ENCODE assay signal across 19 cellular contexts in the genomic region with DNA sequence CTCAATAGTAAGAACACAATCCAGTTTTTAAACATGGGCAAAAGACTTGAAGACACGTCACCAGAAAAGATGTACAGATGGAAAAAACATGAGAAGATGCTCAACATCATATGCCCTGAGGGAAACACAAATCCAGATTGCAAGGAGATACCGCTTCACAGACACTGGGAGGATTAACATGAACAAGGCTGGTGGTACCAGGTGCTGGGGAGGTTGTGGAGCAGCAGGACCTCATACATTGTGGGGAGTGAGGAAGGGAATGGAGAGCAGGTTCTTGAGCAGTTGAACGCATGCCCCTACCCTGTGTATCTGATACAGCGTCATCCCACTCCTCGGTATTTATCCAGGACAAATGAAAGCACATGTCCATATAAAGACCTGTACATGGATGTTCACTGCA.
DNase-seq lines count a peak whose midpoint lies in the region; ATAC-seq and TF ChIP-seq lines count a peak whose summit lies in the region.
"Had no signal": no experiment of that assay in that cellular context is flagged by ENCODE, and none has a peak within 500 bp of the region (broad histone marks: within the 10 kb centered on the region; RNA-seq: fewer than 3 reads in every experiment).

No MANE protein-coding gene starts in this region.

- H3K36me3 ChIP-seq in right atrium auricular region (no peaks in the 10 kb centered on the region), mesenchymal stem cell (ENCODE audit: control insufficient read depth in 1 of 2, insufficient read depth in 2 of 2, low read depth in 1 of 2, low read length in 2 of 2) (no peaks in the 10 kb centered on the region), lower lobe of right lung (no peaks in the 10 kb centered on the region)
- H3K36me3 ChIP-seq: BLaER1 treated with 17β-estradiol and CSF1 and Interleukin-3, amounts not matched to agents 10 nM and 100 nM had no signal

- DNase-seq in right atrium auricular region (ENCODE audit: low spot score) (peak; percentile 16), Right ventricle myocardium inferior (ENCODE audit: missing footprints) (no peak), mesenchymal stem cell (no peak), kidney glomerular epithelial cell (lab: John Stamatoyannopoulos, UW) (no peak), lower lobe of right lung (no peak)
- DNase-seq: AML-193; Caco-2; Calu3; CD4-positive, alpha-beta T cell; CD8-positive, alpha-beta T cell; DMS79; DND-41; EL; GDM1 had no signal

- H3K79me1 ChIP-seq in mesenchymal stem cell (replicated peaks; ENCODE audit: low read length, poor library complexity, severe bottlenecking), result no peaks in the 10 kb centered on the region

- H3K4me3 ChIP-seq in right atrium auricular region (no peak overlapping the region), mesenchymal stem cell (ENCODE audit: insufficient read depth in 1 of 2, low read depth in 1 of 2, low read length in 2 of 2) (no peak overlapping the region), lower lobe of right lung (no peak overlapping the region)
- H3K4me3 ChIP-seq: A549; BLaER1 treated with 17β-estradiol and CSF1 and Interleukin-3, amounts not matched to agents 10 nM and 100 nM; GM12878 had no signal

- H3K9ac ChIP-seq in mesenchymal stem cell (ENCODE audit: low read length), result no peak overlapping the region
- H3K9ac ChIP-seq: BLaER1 treated with 17β-estradiol and CSF1 and Interleukin-3, amounts not matched to agents 10 nM and 100 nM had no signal

- H3K9me3 ChIP-seq in right atrium auricular region (peaks cover 0 to 8% of the 10 kb centered on the region in 2 donors), mesenchymal stem cell (ENCODE audit: control insufficient read depth, low read length) (no peaks in the 10 kb centered on the region), lower lobe of right lung (peaks cover 4% of the 10 kb centered on the region)

- no peak overlapping the region for H2BK12ac ChIP-seq in mesenchymal stem cell (ENCODE audit: low read length in 2 of 2)

- H3K4ac ChIP-seq in mesenchymal stem cell (ENCODE audit: low read depth in 1 of 2, low read length in 2 of 2), result no peak overlapping the region

- H3K14ac ChIP-seq in mesenchymal stem cell (ENCODE audit: low read length in 2 of 2), result no peak overlapping the region

- no peak overlapping the region for H3K18ac ChIP-seq in mesenchymal stem cell (ENCODE audit: low read depth in 1 of 2, low read length in 2 of 2)

- intact Hi-C loops in Right ventricle myocardium inferior (cut with DNase I) (no loop called here), lower lobe of right lung (cut with DNase I) (no loop called here)

- H4K8ac ChIP-seq in mesenchymal stem cell (ENCODE audit: low read length), result peak overlapping the region; percentile 72

- no peak overlapping the region for H2AK5ac ChIP-seq in mesenchymal stem cell (ENCODE audit: low read length, severe bottlenecking)

- 89% methylated on average over 5 of the region's 5 CpGs for WGBS in mesenchymal stem cell

- no peak overlapping the region for H2AFZ ChIP-seq in mesenchymal stem cell (ENCODE audit: low read depth, low read length)

- H4K91ac ChIP-seq in mesenchymal stem cell (ENCODE audit: low read length), result no peak overlapping the region

- H2BK5ac ChIP-seq in mesenchymal stem cell (ENCODE audit: low read depth, low read length, poor library complexity, severe bottlenecking), result no peak overlapping the region

- H3K27me3 ChIP-seq in right atrium auricular region (no peaks in the 10 kb centered on the region), mesenchymal stem cell (ENCODE audit: control insufficient read depth in 1 of 2, insufficient read depth in 1 of 2, low read length in 2 of 2) (peaks cover 5 to 24% of the 10 kb centered on the region in 2 experiments), lower lobe of right lung (ENCODE audit: low read depth) (peaks cover 3% of the 10 kb centered on the region)

- H3K27ac ChIP-seq in right atrium auricular region (no peak overlapping the region), mesenchymal stem cell (ENCODE audit: low read length, poor library complexity, severe bottlenecking) (no peak overlapping the region), lower lobe of right lung (no peak overlapping the region)
- H3K27ac ChIP-seq: 22Rv1; A549; BLaER1 treated with 17β-estradiol and CSF1 and Interleukin-3, amounts not matched to agents 10 nM and 100 nM; C4-2B had no signal

- H3K4me2 ChIP-seq in mesenchymal stem cell (ENCODE audit: low read length, poor library complexity, severe bottlenecking), result no peak overlapping the region
- H3K4me2 ChIP-seq: A549; BLaER1 treated with 17β-estradiol and CSF1 and Interleukin-3, amounts not matched to agents 10 nM and 100 nM had no signal

- TF ChIP-seq CTCF in right atrium auricular region (IDR thresholded peaks at IDR 0.05) (no peak), lower lobe of right lung (IDR thresholded peaks at IDR 0.05) (no peak)

- ATAC-seq in Right ventricle myocardium inferior (no peak), lower lobe of right lung (no peak)
- ATAC-seq: A549; CD8-positive, alpha-beta T cell; GM12878 had no signal

- H3K4me1 ChIP-seq in right atrium auricular region (no peaks in the 10 kb centered on the region), mesenchymal stem cell (ENCODE audit: control insufficient read depth, insufficient read depth, low read depth, low read length) (no peaks in the 10 kb centered on the region), lower lobe of right lung (no peaks in the 10 kb centered on the region)
- H3K4me1 ChIP-seq: A549; BLaER1 treated with 17β-estradiol and CSF1 and Interleukin-3, amounts not matched to agents 10 nM and 100 nM; Caco-2 had no signal

- H2BK120ac ChIP-seq in mesenchymal stem cell (ENCODE audit: low read depth, low read length), result no peak overlapping the region

- H3K23ac ChIP-seq in mesenchymal stem cell (ENCODE audit: low read length in 2 of 2), result no peak overlapping the region

- H2BK15ac ChIP-seq in mesenchymal stem cell (ENCODE audit: low read depth, poor library complexity, severe bottlenecking), result no peak overlapping the region
